In genomic region chr1:21152423-21153100, GRCh38 we compare ENCODE assay signal across 1 cellular context.
TF ChIP-seq lines count a peak whose summit lies in the region.

No MANE protein-coding gene starts in this region.

TF ChIP-seq in IMR-90, 13 proteins besides CTCF, POLR2A, EP300 and RAD21 (continued from another document):
- TF ChIP-seq USF2 (IDR thresholded peaks at IDR 0.05; ENCODE audit: low read depth, low read length) (no peak), RCOR1 (IDR thresholded peaks at IDR 0.05; ENCODE audit: insufficient replicate concordance, low read length) (no peak), MAZ (IDR thresholded peaks at IDR 0.05; ENCODE audit: borderline replicate concordance, low read depth, low read length) (no peak), CEBPB (IDR thresholded peaks at IDR 0.05; ENCODE audit: low read depth, low read length) (no peak), BHLHE40 (IDR thresholded peaks at IDR 0.05; ENCODE audit: low read depth, low read length) (no peak), CHD1 (IDR thresholded peaks at IDR 0.05; ENCODE audit: low read depth, low read length) (no peak), FOS (IDR thresholded peaks at IDR 0.05; ENCODE audit: low read depth, low read length) (no peak), MXI1 (IDR thresholded peaks at IDR 0.05; ENCODE audit: borderline replicate concordance, low read depth, low read length) (no peak), NFE2L2 (IDR thresholded peaks at IDR 0.05; ENCODE audit: low read depth, low read length) (no peak), RFX5 (IDR thresholded peaks at IDR 0.05; ENCODE audit: low read depth, low read length) (no peak), SMC3 (IDR thresholded peaks at IDR 0.05; ENCODE audit: low read depth, low read length) (no peak)
